ENCODE assay signal across 30 cellular contexts in genomic region chr6:169666441-169666840, GRCh38.
"Had no signal": no experiment of that assay in that cellular context is flagged by ENCODE, and none has a peak within 500 bp of the region (broad histone marks: within the 10 kb centered on the region; RNA-seq: fewer than 3 reads in every experiment).

No MANE protein-coding gene starts in this region.

- H3K4me3 ChIP-seq: K562, Peyer's patch, SJSA1 had no signal

- H3K9me3 Mint-ChIP-seq: activated CD4-positive, alpha-beta T cell treated with anti-CD3 and anti-CD28 coated beads, Interleukin-2, amount 10 ng/mL, durations not matched to agents 24 days and 14 days; activated CD8-positive, alpha-beta T cell treated with anti-CD3 and anti-CD28 coated beads for 36 hours; activated naive CD8-positive, alpha-beta T cell treated with anti-CD3 and anti-CD28 coated beads for 36 hours; activated T-cell treated with anti-CD3 and anti-CD28 coated beads, Interleukin-2, amount 50 U/mL, for 72 hours; T-helper 1 cell treated with Interleukin-12 subunit alpha and Interleukin-12 subunit beta and Interleukin-4 antibody, amounts not matched to agents 30 μg/mL and 1 μg/mL, for 36 hours; T-helper 2 cell treated with Interferon-gamma antibody and Interleukin-4, amounts not matched to agents 5 μg/mL and 100 μg/mL, for 36 hours had no signal

- H3K4me3 Mint-ChIP-seq: activated CD4-positive, alpha-beta T cell treated with anti-CD3 and anti-CD28 coated beads, Interleukin-2, amount 10 ng/mL, durations not matched to agents 24 days and 14 days; activated CD8-positive, alpha-beta T cell treated with anti-CD3 and anti-CD28 coated beads for 36 hours; activated naive CD8-positive, alpha-beta T cell treated with anti-CD3 and anti-CD28 coated beads for 36 hours; activated T-cell treated with anti-CD3 and anti-CD28 coated beads, Interleukin-2, amount 50 U/mL, for 72 hours; T-helper 1 cell treated with Interleukin-12 subunit alpha and Interleukin-12 subunit beta and Interleukin-4 antibody, amounts not matched to agents 30 μg/mL and 1 μg/mL, for 36 hours; T-helper 2 cell treated with Interferon-gamma antibody and Interleukin-4, amounts not matched to agents 5 μg/mL and 100 μg/mL, for 36 hours had no signal

- H3K4me1 ChIP-seq: Peyer's patch, SJSA1 had no signal

- H3K27ac Mint-ChIP-seq: activated CD4-positive, alpha-beta T cell treated with anti-CD3 and anti-CD28 coated beads, Interleukin-2, amount 10 ng/mL, durations not matched to agents 24 days and 14 days; activated CD8-positive, alpha-beta T cell treated with anti-CD3 and anti-CD28 coated beads for 36 hours; activated naive CD8-positive, alpha-beta T cell treated with anti-CD3 and anti-CD28 coated beads for 36 hours; activated T-cell treated with anti-CD3 and anti-CD28 coated beads, Interleukin-2, amount 50 U/mL, for 72 hours; T-helper 1 cell treated with Interleukin-12 subunit alpha and Interleukin-12 subunit beta and Interleukin-4 antibody, amounts not matched to agents 30 μg/mL and 1 μg/mL, for 36 hours; T-helper 2 cell treated with Interferon-gamma antibody and Interleukin-4, amounts not matched to agents 5 μg/mL and 100 μg/mL, for 36 hours had no signal

- H3K27me3 Mint-ChIP-seq: activated CD4-positive, alpha-beta T cell treated with anti-CD3 and anti-CD28 coated beads, Interleukin-2, amount 10 ng/mL, durations not matched to agents 24 days and 14 days; activated CD8-positive, alpha-beta T cell treated with anti-CD3 and anti-CD28 coated beads for 36 hours; activated naive CD8-positive, alpha-beta T cell treated with anti-CD3 and anti-CD28 coated beads for 36 hours had no signal

- DNase-seq: activated CD4-positive, alpha-beta T cell treated with anti-CD3 and anti-CD28 coated beads, Interleukin-2, amount 10 ng/mL, durations not matched to agents 24 days and 14 days; activated CD4-positive, alpha-beta T cell treated with anti-CD3 and anti-CD28 coated beads, Interleukin-2, amount 50 U/mL, for 4 hours; activated CD8-positive, alpha-beta T cell treated with anti-CD3 and anti-CD28 coated beads for 36 hours; activated naive CD4-positive, alpha-beta T cell; activated naive CD4-positive, alpha-beta T cell treated with anti-CD3 and anti-CD28 coated beads, Interleukin-2, amount 50 U/mL, for 16 hours; activated naive CD8-positive, alpha-beta T cell treated with anti-CD3 and anti-CD28 coated beads for 36 hours; activated T-cell treated with anti-CD3 and anti-CD28 coated beads, Interleukin-2, amount 50 U/mL, for 1 hour; activated T-cell treated with anti-CD3 and anti-CD28 coated beads, Interleukin-2, amount 50 U/mL, for 72 hours; amniotic stem cell; aorta; brain microvascular endothelial cell; central memory CD4-positive, alpha-beta T cell; NCI-H1092 treated with DMSO at 0.1 percent for 48 hours; NCI-H1436; NCI-H1694; NCI-H1930; NCI-H2081 treated with DMSO at 0.1 percent for 48 hours; NCI-H2171; NCI-H446 treated with DMSO at 0.1 percent for 48 hours; NCI-H524; NCI-H69; PC-3; Peyer's patch; RPMI8226; SHP77 treated with DMSO at 0.1 percent for 48 hours; SK-N-SH had no signal

- H3K9me3 ChIP-seq: Peyer's patch, SJSA1, SK-N-SH had no signal

- ATAC-seq: activated CD8-positive, alpha-beta T cell treated with anti-CD3 and anti-CD28 coated beads for 36 hours; activated T-cell treated with anti-CD3 and anti-CD28 coated beads, Interleukin-2, amount 50 U/mL, for 72 hours; K562; PC-3 had no signal

- H3K27me3 ChIP-seq: brain microvascular endothelial cell, Peyer's patch, SJSA1 had no signal

- H3K27ac ChIP-seq: brain microvascular endothelial cell, Peyer's patch, SJSA1 had no signal
